ENCODE assay signal across 9 cellular contexts in the genomic region with DNA sequence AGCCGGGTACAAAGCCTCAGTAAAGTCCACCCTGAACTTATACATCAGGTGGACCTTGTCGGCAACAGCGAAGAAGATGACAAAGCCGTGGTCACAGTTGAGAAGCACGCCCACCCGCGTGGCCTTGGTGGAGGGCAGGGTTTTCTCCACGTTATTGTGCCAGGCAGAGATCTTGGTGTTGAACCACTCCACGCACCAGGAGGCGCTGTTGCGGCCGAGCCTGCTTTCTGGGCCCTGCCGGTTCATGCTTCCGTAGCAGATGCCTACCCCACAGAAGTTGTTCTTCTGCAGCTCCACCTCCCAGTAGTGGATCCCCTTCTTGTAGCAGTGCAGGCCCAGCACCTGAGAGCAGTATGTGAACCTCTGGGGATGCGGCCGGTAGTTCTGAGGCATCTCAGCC. TPM values are rescaled to one million over a fixed set of nuclear protein-coding genes. Genes with fewer than 3 reads are reported as not detected.
DNase-seq lines count a peak whose midpoint lies in the region; ATAC-seq and TF ChIP-seq lines count a peak whose summit lies in the region.
"Had no signal": no experiment of that assay in that cellular context is flagged by ENCODE, and none has a peak within 500 bp of the region (broad histone marks: within the 10 kb centered on the region; RNA-seq: fewer than 3 reads in every experiment).

No MANE protein-coding gene starts in this region.

- H3K4me1 Mint-ChIP-seq in natural killer cell = peaks cover 0 to 17% of the 10 kb centered on the region in 2 donors
- H3K4me1 Mint-ChIP-seq: activated naive CD4-positive, alpha-beta T cell treated with anti-CD3 and anti-CD28 coated beads, Interleukin-2, amount 50 U/mL, for 24 hours had no signal

- no peak overlapping the region for H2AFZ ChIP-seq in SU-DHL-6 (ENCODE audit: low read depth, low read length, severe bottlenecking)

- no peak overlapping the region for H3K4me3 Mint-ChIP-seq in natural killer cell
- H3K4me3 Mint-ChIP-seq: activated naive CD4-positive, alpha-beta T cell treated with anti-CD3 and anti-CD28 coated beads, Interleukin-2, amount 50 U/mL, for 24 hours had no signal

- intact Hi-C loops in natural killer cell (cut with micrococcal nuclease) = loop anchor here (1.0 kb wide), 1 partner anchor 49 kb away; no protein-coding TSS in a partner anchor

- no peak overlapping the region for H3K4me3 ChIP-seq in AG10803 (ENCODE audit: low read length)
- H3K4me3 ChIP-seq in SU-DHL-6 (ENCODE audit: insufficient read depth, low read length, poor library complexity, severe bottlenecking) = no peak overlapping the region
- no peak overlapping the region for H3K4me3 ChIP-seq in cardiac fibroblast (replicated peaks in 1 of 2; ENCODE audit: low read depth in 2 of 2, low read length in 2 of 2)

- peaks cover 15% of the 10 kb centered on the region for H3K36me3 Mint-ChIP-seq in natural killer cell

- TF ChIP-seq CTCF in AG10803 (conservative IDR thresholded peaks at IDR 0.05; ENCODE audit: low read length) (peak; percentile 41), SU-DHL-6 (IDR thresholded peaks at IDR 0.05; ENCODE audit: insufficient read depth, low read length, poor library complexity, severe bottlenecking) (peak; percentile 52), cardiac fibroblast (IDR thresholded peaks at IDR 0.05; ENCODE audit: low read depth, low read length) (peak; percentile 59), natural killer cell (IDR thresholded peaks at IDR 0.05) (peak; percentile 65)

- peak in 2 of 3 donors; percentile 67 to 78 for ATAC-seq in natural killer cell

- no peaks in the 10 kb centered on the region for H3K27me3 Mint-ChIP-seq in natural killer cell (ENCODE audit: low read depth in 2 of 2)
- H3K27me3 Mint-ChIP-seq: activated naive CD4-positive, alpha-beta T cell treated with anti-CD3 and anti-CD28 coated beads, Interleukin-2, amount 50 U/mL, for 24 hours had no signal

- no peak overlapping the region for H3K27ac Mint-ChIP-seq in natural killer cell
- H3K27ac Mint-ChIP-seq: activated naive CD4-positive, alpha-beta T cell treated with anti-CD3 and anti-CD28 coated beads, Interleukin-2, amount 50 U/mL, for 24 hours had no signal

- no peaks in the 10 kb centered on the region for H4K20me1 ChIP-seq in SU-DHL-6 (ENCODE audit: low read depth, low read length)

- peaks cover 23% of the 10 kb centered on the region; the same call in 1 of the 2 replicates for H3K36me3 ChIP-seq in SU-DHL-6 (ENCODE audit: low read length)

- no peak overlapping the region for H3K9ac ChIP-seq in SU-DHL-6 (ENCODE audit: low read length)

- H3K27ac ChIP-seq in SU-DHL-6 (ENCODE audit: low read depth, low read length) = no peak overlapping the region

- H3K79me2 ChIP-seq in SU-DHL-6 (ENCODE audit: insufficient read depth, low read length) = no peaks in the 10 kb centered on the region

- H3K9me3 ChIP-seq in SU-DHL-6 (ENCODE audit: insufficient read depth, low read length) = peaks cover 7% of the 10 kb centered on the region; the same call in 1 of the 2 replicates

- H3K4me2 ChIP-seq in SU-DHL-6 (ENCODE audit: low read depth, low read length, poor library complexity, severe bottlenecking) = no peak overlapping the region

- H3K9me2 ChIP-seq in SU-DHL-6 (replicated peaks; ENCODE audit: insufficient read depth, low read length) = no peaks in the 10 kb centered on the region

- no peaks in the 10 kb centered on the region for H3K9me3 Mint-ChIP-seq in natural killer cell
- H3K9me3 Mint-ChIP-seq: activated naive CD4-positive, alpha-beta T cell treated with anti-CD3 and anti-CD28 coated beads, Interleukin-2, amount 50 U/mL, for 24 hours had no signal

- peaks cover 10% of the 10 kb centered on the region for H3F3A ChIP-seq in SU-DHL-6 (ENCODE audit: insufficient read depth)

- no peaks in the 10 kb centered on the region for H3K27me3 ChIP-seq in SU-DHL-6 (ENCODE audit: low read length)

- DNase-seq in AG10803 (ENCODE audit: low read depth) = no peak
- DNase-seq in cardiac fibroblast (ENCODE audit: low read depth in 2 of 2) = peak; percentile 26 to 38
- peak; percentile 52 for DNase-seq in natural killer cell
- no peak for DNase-seq in RPMI8226
- no peak for DNase-seq in NCI-H2081 (lab: John Stamatoyannopoulos, UW)
- DNase-seq in HuH-7.5 (ENCODE audit: low spot score) = no peak
- DNase-seq in mesenteric fat pad (ENCODE audit: low spot score) = no peak

RNA-seq across cellular contexts. Expression of a gene that starts 22.1 kb away (rescaled TPM):
- total RNA-seq in natural killer cell = 100 to 1,000 TPM in 1 of 3 donors, 10 to 100 TPM in 2; 50.4 to 100 (median 74.5) TPM
- total RNA-seq in mesenteric fat pad = 114 TPM

RNA-seq across cellular contexts. Expression of a gene that starts 57.8 kb away (rescaled TPM):
- 10 to 100 TPM; 19.3 to 31.0 (median 29.5) TPM for total RNA-seq in natural killer cell
- total RNA-seq in mesenteric fat pad = 7.3 TPM

RNA-seq across cellular contexts. Expression of a gene that starts 58.0 kb away (rescaled TPM):
- total RNA-seq in natural killer cell = 1 to 10 TPM; 3.4 to 4.8 (median 3.5) TPM
- total RNA-seq in mesenteric fat pad = 2.0 TPM

Comparison
In these comparisons a context has a peak if more than half of its experiments do, and no peak if none do; other contexts are left out.
1. DNase-seq: peak in cardiac fibroblast (2 of 2) and natural killer cell (single experiment); none in AG10803 (single experiment), RPMI8226 (single experiment), NCI-H2081 (0 of 2), HuH-7.5 (single experiment) and mesenteric fat pad (single experiment).
2. Peak in every context shown above with its lines, with median percentiles within 50 percentile points of each other: CTCF ChIP-seq.